In the genomic region with DNA sequence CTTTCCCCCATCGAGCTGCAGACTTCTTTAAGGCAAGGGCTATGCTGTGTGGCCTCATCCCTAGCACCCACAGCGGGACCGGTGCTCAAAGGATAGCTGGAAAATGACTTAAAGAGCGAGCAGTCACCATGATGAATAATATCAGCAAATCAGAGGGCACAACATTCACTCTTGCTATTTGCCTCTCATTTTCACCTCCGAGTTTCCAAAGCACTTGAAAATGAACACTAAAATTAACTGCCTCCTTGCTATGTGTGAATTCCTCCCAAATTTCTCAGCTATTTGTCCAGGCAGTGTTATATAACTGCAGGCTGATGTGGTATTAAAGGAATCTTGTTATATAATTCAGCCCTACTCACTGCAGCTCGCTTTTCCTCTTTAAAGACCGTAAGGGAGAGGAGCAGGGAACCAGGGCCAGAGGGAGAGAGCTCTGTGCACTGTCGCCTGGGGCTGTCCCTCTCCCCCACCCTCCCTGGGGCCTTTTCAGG, we compare ENCODE assay signal across 8 cellular contexts. TPM values are rescaled to one million over a fixed set of nuclear protein-coding genes. Genes with fewer than 3 reads are reported as not detected.
DNase-seq lines count a peak whose midpoint lies in the region; ATAC-seq and TF ChIP-seq lines count a peak whose summit lies in the region.

No MANE protein-coding gene starts in this region.

- H3K4me3 Mint-ChIP-seq in Calu3 (ENCODE audit: low read depth, unreplicated experiment) (peak overlapping the region; percentile 66), WTC11 (peak overlapping the region; percentile 86)

- no peaks in the 10 kb centered on the region for H3K4me1 ChIP-seq in cardiac muscle cell (ENCODE audit: low read depth)
- no peaks in the 10 kb centered on the region for H3K4me1 ChIP-seq in prostate gland (replicated peaks)

- BruUV-seq in Calu3 (replicated peaks; lab: Mats Ljungman, UMichigan): no TSS peak

- H3K9me3 ChIP-seq in cardiac muscle cell (ENCODE audit: low read depth) (no peaks in the 10 kb centered on the region), prostate gland (no peaks in the 10 kb centered on the region)

- TF ChIP-seq POLR2A in prostate gland (IDR thresholded peaks at IDR 0.05): no peak

- H3K27me3 Mint-ChIP-seq in Calu3 (ENCODE audit: unreplicated experiment): peaks cover 89% of the 10 kb centered on the region
- peaks cover 59% of the 10 kb centered on the region for H3K27me3 Mint-ChIP-seq in WTC11 (ENCODE audit: low read depth)

- H3K27ac Mint-ChIP-seq in Calu3 (ENCODE audit: unreplicated experiment) (peak overlapping the region; percentile 42), WTC11 (no peak overlapping the region)

- H3K36me3 ChIP-seq in cardiac muscle cell (no peaks in the 10 kb centered on the region), prostate gland (no peaks in the 10 kb centered on the region)

- H3K9me3 Mint-ChIP-seq in Calu3 (ENCODE audit: low read depth, unreplicated experiment) (no peaks in the 10 kb centered on the region), WTC11 (no peaks in the 10 kb centered on the region)

- POLR2A ChIA-PET in WTC11 (lab: Charles Lee): interaction anchor here (0.5 to 1.0 kb wide), 3 partner anchors 16 to 821 kb away, joined by 3 read pairs; partner anchors contain the start of gene TAF1B

- no peak for DNase-seq in Calu3
- DNase-seq in WTC11 (ENCODE audit: low spot score): no peak
- peak in 1 of 2 donors; percentile 16 for DNase-seq in cardiac muscle cell (ENCODE audit: low read depth in 1 of 2, low spot score in 1 of 2)
- DNase-seq in prostate gland (ENCODE audit: low spot score): no peak
- DNase-seq in NCI-H187 treated with DMSO at 0.1 percent for 48 hours (lab: John Stamatoyannopoulos, UW): no peak
- no peak for DNase-seq in NCI-H510A (lab: John Stamatoyannopoulos, UW)
- DNase-seq in posterior vena cava (ENCODE audit: low spot score): no peak

- H3K36me3 Mint-ChIP-seq in Calu3 (ENCODE audit: insufficient read depth, unreplicated experiment) (peaks cover 4% of the 10 kb centered on the region), WTC11 (no peaks in the 10 kb centered on the region; the same call in 1 of the 2 replicates)

- H3K4me3 ChIP-seq in cardiac muscle cell: peak overlapping the region; percentile 40
- peak overlapping the region in 1 of 2 donors; percentile 38 for H3K4me3 ChIP-seq in prostate gland

- no peak for TF ChIP-seq CTCF in Calu3 (IDR thresholded peaks at IDR 0.05; ENCODE audit: unreplicated experiment)
- TF ChIP-seq CTCF in WTC11 (IDR thresholded peaks at IDR 0.05): no peak
- TF ChIP-seq CTCF in cardiac muscle cell (IDR thresholded peaks at IDR 0.05; ENCODE audit: low read depth, low read length): no peak
- no peak for TF ChIP-seq CTCF in prostate gland (IDR thresholded peaks at IDR 0.05)

- whole genome bisulfite sequencing in prostate gland: 36% methylated on average over 8 of the region's 8 CpGs

- H3K27me3 ChIP-seq in cardiac muscle cell (peaks cover 97% of the 10 kb centered on the region), prostate gland (replicated peaks; ENCODE audit: insufficient read depth) (peaks cover 7% of the 10 kb centered on the region)

- ATAC-seq in WTC11: no peak; the same call in 1 of the 2 replicates
- ATAC-seq in GM19351 (IDR thresholded peaks at IDR 0.05; ENCODE audit: unreplicated experiment): no peak

- H3K4me1 Mint-ChIP-seq in Calu3 (ENCODE audit: low read depth, unreplicated experiment): peaks cover 19% of the 10 kb centered on the region
- peaks cover 18% of the 10 kb centered on the region for H3K4me1 Mint-ChIP-seq in WTC11

- CTCF ChIA-PET in Calu3 (lab: Charles Lee): interaction anchor here (0.5 to 1.2 kb wide), 3 partner anchors 17 to 70 kb away, joined by 3 to 4 read pairs (median 3); no protein-coding TSS in a partner anchor
- CTCF ChIA-PET in WTC11 (lab: Charles Lee): interaction anchor here (0.7 to 4.4 kb wide), 13 partner anchors 10 to 356 kb away, joined by 3 to 53 read pairs (median 5); partner anchors contain the start of gene KLF11

- H3K27ac ChIP-seq in cardiac muscle cell (no peak overlapping the region), prostate gland (peak overlapping the region; percentile 60 to 62)

- intact Hi-C loops in Calu3 (cut with micrococcal nuclease; ENCODE audit: unreplicated experiment): loop anchor here (10.0 kb wide), 1 partner anchor 586 kb away; no protein-coding TSS in a partner anchor
- intact Hi-C loops in prostate gland (cut with DNase I): no loop called here
- intact Hi-C loops in posterior vena cava (cut with DNase I): loop anchor here in 1 of 2 donors (10.0 kb wide), 1 partner anchor 356 kb away; no protein-coding TSS in a partner anchor

TF ChIP-seq in WTC11, 78 proteins besides CTCF, POLR2A, EP300 and RAD21:
- TF ChIP-seq ZNF121 (CRISPR knock-in tag; IDR thresholded peaks at IDR 0.05): no peak
- TF ChIP-seq KAT7 (CRISPR knock-in tag; IDR thresholded peaks at IDR 0.05; ENCODE audit: borderline replicate concordance): no peak

RNA-seq across cellular contexts. Expression of gene CYS1, which starts 1.5 kb away (rescaled TPM):
- total RNA-seq in Calu3 (2022): 4.8 and 10.0 TPM in 2 replicates
- total RNA-seq in WTC11 (2021): 0.85 to 1.2 TPM (median 1.1 TPM) in 3 replicates
- 0.89 and 0.92 TPM in 2 replicates for total RNA-seq in cardiac muscle cell
- 0.10 and 1.1 TPM in 2 replicates for polyA plus RNA-seq in cardiac muscle cell
- total RNA-seq in prostate gland: 1 to 10 TPM; 1.5 to 5.2 TPM
- 1 to 10 TPM; 3.0 to 9.1 TPM for total RNA-seq in posterior vena cava

RNA-seq across cellular contexts. Expression of gene KLF11, which starts 35.4 kb away (rescaled TPM):
- 6.9 and 10.5 TPM in 2 replicates for total RNA-seq in Calu3 (2022)
- 8.8 to 14.4 TPM (median 13.7 TPM) in 3 replicates for total RNA-seq in WTC11 (2021)
- 11.0 and 11.9 TPM in 2 replicates for total RNA-seq in cardiac muscle cell
- 13.0 and 14.4 TPM in 2 replicates for polyA plus RNA-seq in cardiac muscle cell
- total RNA-seq in prostate gland: 10 to 100 TPM in 1 of 2 donors, 1 to 10 TPM in 1; 4.3 to 37.9 TPM
- total RNA-seq in posterior vena cava: 10 to 100 TPM; 25.0 to 55.4 TPM

RNA-seq across cellular contexts. Expression of gene RRM2, which starts 43.8 kb away (rescaled TPM):
- total RNA-seq in Calu3 (2022): 154 and 168 TPM in 2 replicates
- total RNA-seq in WTC11 (2021): 119 to 129 TPM (median 126 TPM) in 3 replicates
- 14.0 and 20.7 TPM in 2 replicates for total RNA-seq in cardiac muscle cell
- polyA plus RNA-seq in cardiac muscle cell: 43.7 and 61.3 TPM in 2 replicates
- 1 to 10 TPM; 1.9 to 6.1 TPM for total RNA-seq in prostate gland
- total RNA-seq in posterior vena cava: 1 to 10 TPM in 1 of 2 donors, under 1 TPM in 1; 0.67 to 1.5 TPM
